ENCODE assay signal across 20 cellular contexts in genomic region chr5:69449511-69449910, GRCh38. TPM values are rescaled to one million over a fixed set of nuclear protein-coding genes. Genes with fewer than 3 reads are reported as not detected.
"Had no signal": no experiment of that assay in that cellular context is flagged by ENCODE, and none has a peak within 500 bp of the region (broad histone marks: within the 10 kb centered on the region; RNA-seq: fewer than 3 reads in every experiment).

No MANE protein-coding gene starts in this region.

- DNase-seq: activated CD4-positive, alpha-beta memory T cell treated with anti-CD3 and anti-CD28 coated beads, Interleukin-2, amount 10 ng/mL, durations not matched to agents 7 days and 5 days; activated CD4-positive, alpha-beta T cell treated with anti-CD3 and anti-CD28 coated beads for 36 hours; activated CD4-positive, alpha-beta T cell treated with anti-CD3 and anti-CD28 coated beads, Interleukin-2, amount 50 U/mL, for 1 hour; activated CD8-positive, alpha-beta memory T cell treated with anti-CD3 and anti-CD28 coated beads, Interleukin-2, amount 50 U/mL, for 4 hours; activated naive CD4-positive, alpha-beta T cell treated with anti-CD3 and anti-CD28 coated beads, Interleukin-2, amount 50 U/mL, for 16 hours; activated naive CD8-positive, alpha-beta T cell treated with anti-CD3 and anti-CD28 coated beads, Interleukin-2, amount 10 ng/mL, durations not matched to agents 7 days and 5 days; activated T-cell treated with anti-CD3 and anti-CD28 coated beads, Interleukin-2, amount 50 U/mL, for 1 hour; adrenal gland; anterior cingulate cortex; cerebellar nuclear complex; NCI-H1048; NCI-H146; NCI-H187 treated with DMSO at 0.1 percent for 48 hours; NCI-H2081 treated with DMSO at 0.1 percent for 48 hours; NCI-H446; NCI-H524; SIG-M5; WERI-Rb-1 had no signal

- H3K36me3 ChIP-seq: adrenal gland, WERI-Rb-1 had no signal

- H3K27ac ChIP-seq: adrenal gland, SK-N-MC, WERI-Rb-1 had no signal

- ATAC-seq: activated CD4-positive, alpha-beta T cell treated with anti-CD3 and anti-CD28 coated beads for 36 hours had no signal

- H3K9me3 ChIP-seq: adrenal gland had no signal

- H3K4me3 ChIP-seq: adrenal gland, SK-N-MC had no signal

- H3K27me3 ChIP-seq: adrenal gland had no signal

- H3K4me1 ChIP-seq: adrenal gland had no signal

RNA-seq across cellular contexts. Expression of gene MARVELD2, which starts 34.6 kb away (rescaled TPM):
- total RNA-seq: LHCN-M2 had no signal
